ENCODE assay signal across 9 cellular contexts in genomic region chr1:27598902-27599528, GRCh38. TPM values are rescaled to one million over a fixed set of nuclear protein-coding genes. Genes with fewer than 3 reads are reported as not detected.
A peak's percentile ranks its signal among the peaks of the same experiment; 100 is the strongest.
DNase-seq lines count a peak whose midpoint lies in the region; ATAC-seq lines count a peak whose summit lies in the region.
"Had no signal": no experiment of that assay in that cellular context is flagged by ENCODE, and none has a peak within 500 bp of the region (broad histone marks: within the 10 kb centered on the region; RNA-seq: fewer than 3 reads in every experiment).

No MANE protein-coding gene starts in this region.

- POLR2A ChIA-PET in activated naive CD8-positive, alpha-beta T cell treated with anti-CD3 and anti-CD28 coated beads, Interleukin-2, amount 10 ng/mL, durations not matched to agents 7 days and 5 days (lab: Charles Lee): no interaction called here

- H3K4me1 ChIP-seq in skeletal muscle satellite cell (ENCODE audit: control insufficient read depth, insufficient read depth, low read length): peaks cover 79% of the 10 kb centered on the region

- H3K9me3 ChIP-seq in skeletal muscle satellite cell (replicated peaks; ENCODE audit: low read length): no peaks in the 10 kb centered on the region

- peak overlapping the region; percentile 1 for H3K27ac Mint-ChIP-seq in activated naive CD8-positive, alpha-beta T cell treated with anti-CD3 and anti-CD28 coated beads, Interleukin-2, amount 10 ng/mL, durations not matched to agents 7 days and 5 days

- DNase-seq in DMS79 (lab: John Stamatoyannopoulos, UW) (peak; percentile 15), NCI-H2107 treated with DMSO at 0.1 percent for 48 hours (lab: John Stamatoyannopoulos, UW; ENCODE audit: unreplicated experiment) (peak; percentile 86), left ventricle myocardium superior (peak; percentile 69), HuH-7.5 (ENCODE audit: low spot score) (no peak), activated gamma-delta T cell (lab: John Stamatoyannopoulos, UW) (no peak)
- no peak for DNase-seq in activated naive CD8-positive, alpha-beta T cell treated with anti-CD3 and anti-CD28 coated beads, Interleukin-2, amount 10 ng/mL, durations not matched to agents 7 days and 5 days

- H3K27me3 Mint-ChIP-seq in activated naive CD8-positive, alpha-beta T cell treated with anti-CD3 and anti-CD28 coated beads, Interleukin-2, amount 10 ng/mL, durations not matched to agents 7 days and 5 days: no peaks in the 10 kb centered on the region

- peak; percentile 15 for ATAC-seq in activated naive CD8-positive, alpha-beta T cell treated with anti-CD3 and anti-CD28 coated beads, Interleukin-2, amount 10 ng/mL, durations not matched to agents 7 days and 5 days (ENCODE audit: low read depth)
- ATAC-seq in left ventricle myocardium superior: peak; percentile 43
- no peak for ATAC-seq in esophagus mucosa

- intact Hi-C loops in left ventricle myocardium superior (cut with micrococcal nuclease): no loop called here

- H3K4me3 Mint-ChIP-seq in activated naive CD8-positive, alpha-beta T cell treated with anti-CD3 and anti-CD28 coated beads, Interleukin-2, amount 10 ng/mL, durations not matched to agents 7 days and 5 days: no peak overlapping the region

- H3K9ac ChIP-seq in skeletal muscle satellite cell (ENCODE audit: low read depth, low read length): peak overlapping the region; percentile 50

- peak overlapping the region; percentile 99 for H3K4me2 ChIP-seq in skeletal muscle satellite cell (ENCODE audit: low read length)

- peaks cover 30% of the 10 kb centered on the region for H3K4me1 Mint-ChIP-seq in activated naive CD8-positive, alpha-beta T cell treated with anti-CD3 and anti-CD28 coated beads, Interleukin-2, amount 10 ng/mL, durations not matched to agents 7 days and 5 days

- no peaks in the 10 kb centered on the region for H3K27me3 ChIP-seq in skeletal muscle satellite cell (ENCODE audit: control insufficient read depth, insufficient read depth, low read length)

- no peaks in the 10 kb centered on the region for H3K9me3 Mint-ChIP-seq in activated naive CD8-positive, alpha-beta T cell treated with anti-CD3 and anti-CD28 coated beads, Interleukin-2, amount 10 ng/mL, durations not matched to agents 7 days and 5 days

- H3K36me3 Mint-ChIP-seq in activated naive CD8-positive, alpha-beta T cell treated with anti-CD3 and anti-CD28 coated beads, Interleukin-2, amount 10 ng/mL, durations not matched to agents 7 days and 5 days: peaks cover 3% of the 10 kb centered on the region

- H3K36me3 ChIP-seq in skeletal muscle satellite cell (ENCODE audit: insufficient read depth, low read length): peaks cover 4% of the 10 kb centered on the region

- peak overlapping the region; percentile 53 for H3K4me3 ChIP-seq in skeletal muscle satellite cell (ENCODE audit: low read length)

RNA-seq across cellular contexts. Expression of gene AHDC1, which starts 4.9 kb away (rescaled TPM):
- 10 to 100 TPM; 21.6 to 22.2 TPM for total RNA-seq in activated naive CD8-positive, alpha-beta T cell treated with anti-CD3 and anti-CD28 coated beads, Interleukin-2, amount 10 ng/mL, durations not matched to agents 7 days and 5 days
- 42.8 TPM for total RNA-seq in left ventricle myocardium superior
- 11.6 and 11.9 TPM in 2 replicates for total RNA-seq in skeletal muscle satellite cell (2012; rRNA removed)
- 51.7 TPM for total RNA-seq in esophagus mucosa

RNA-seq across cellular contexts. Expression of gene FGR, which starts 36.0 kb away (rescaled TPM):
- 1 to 10 TPM; 4.7 to 6.0 TPM for total RNA-seq in activated naive CD8-positive, alpha-beta T cell treated with anti-CD3 and anti-CD28 coated beads, Interleukin-2, amount 10 ng/mL, durations not matched to agents 7 days and 5 days
- total RNA-seq in left ventricle myocardium superior: 4.7 TPM
- total RNA-seq in skeletal muscle satellite cell (2012; rRNA removed): not detected in 2 replicates
- 1.3 TPM for total RNA-seq in esophagus mucosa
- total RNA-seq: kidney epithelial cell had no signal

Comparison
In these comparisons a context has a peak if more than half of its experiments do, and no peak if none do; other contexts are left out.
1. DNase-seq: peak in DMS79 (single experiment), NCI-H2107 treated with DMSO at 0.1 percent for 48 hours (single experiment) and left ventricle myocardium superior (single experiment); none in activated naive CD8-positive, alpha-beta T cell treated with anti-CD3 and anti-CD28 coated beads, Interleukin-2, amount 10 ng/mL, durations not matched to agents 7 days and 5 days (single experiment), HuH-7.5 (single experiment) and activated gamma-delta T cell (single experiment).